In genomic region chr3:135558150-135558549, GRCh38 we compare ENCODE assay signal across 37 cellular contexts.
"Had no signal": no experiment of that assay in that cellular context is flagged by ENCODE, and none has a peak within 500 bp of the region (broad histone marks: within the 10 kb centered on the region; RNA-seq: fewer than 3 reads in every experiment).

No MANE protein-coding gene starts in this region.

- H3K4me3 ChIP-seq: adrenal gland, body of pancreas, breast epithelium had no signal

- H3K27ac ChIP-seq: adrenal gland, body of pancreas, brain microvascular endothelial cell, breast epithelium, VCaP had no signal

- H3K27ac Mint-ChIP-seq: activated B cell treated with CpG ODN at 0.5 μM for 24 hours; activated CD4-positive, alpha-beta memory T cell treated with anti-CD3 and anti-CD28 coated beads for 36 hours; activated CD4-positive, alpha-beta T cell treated with anti-CD3 and anti-CD28 coated beads, Interleukin-2, amount 10 ng/mL, durations not matched to agents 24 days and 14 days; activated CD8-positive, alpha-beta T cell treated with anti-CD3 and anti-CD28 coated beads for 36 hours; activated naive CD4-positive, alpha-beta T cell treated with anti-CD3 and anti-CD28 coated beads for 36 hours; activated naive CD4-positive, alpha-beta T cell treated with anti-CD3 and anti-CD28 coated beads, Interleukin-2, amount 50 U/mL, for 72 hours; activated naive CD8-positive, alpha-beta T cell treated with anti-CD3 and anti-CD28 coated beads for 36 hours; activated T-cell treated with anti-CD3 and anti-CD28 coated beads, Interleukin-2, amount 50 U/mL, for 72 hours; activated T-helper 1 cell treated with anti-CD3 and anti-CD28 coated beads, Interleukin-12 subunit alpha, Interleukin-12 subunit beta, Interleukin-2, Interleukin-4 antibody, amounts not matched to agents 30 ng/mL and 10 ng/mL and 1 ng/mL, durations not matched to agents 14 hours and 24 hours and 36 hours; activated T-helper 17 cell treated with anti-CD3 and anti-CD28 coated beads, Interleukin-2, amount 50 U/mL, for 72 hours; T-helper 1 cell treated with Interleukin-12 subunit alpha and Interleukin-12 subunit beta and Interleukin-4 antibody, amounts not matched to agents 30 μg/mL and 1 μg/mL, for 36 hours; T-helper 2 cell treated with Interferon-gamma antibody and Interleukin-4, amounts not matched to agents 5 μg/mL and 100 μg/mL, for 36 hours had no signal

- H3K9me3 ChIP-seq: adrenal gland, body of pancreas, breast epithelium had no signal

- H3K36me3 ChIP-seq: adrenal gland, brain microvascular endothelial cell, breast epithelium had no signal

- DNase-seq: activated B cell treated with CpG ODN at 0.5 μM for 24 hours; activated CD4-positive, alpha-beta memory T cell treated with anti-CD3 and anti-CD28 coated beads for 36 hours; activated CD4-positive, alpha-beta T cell treated with anti-CD3 and anti-CD28 coated beads for 4 hours; activated CD4-positive, alpha-beta T cell treated with anti-CD3 and anti-CD28 coated beads, Interleukin-2, amount 10 ng/mL, durations not matched to agents 24 days and 14 days; activated CD4-positive, alpha-beta T cell treated with anti-CD3 and anti-CD28 coated beads, Interleukin-2, amount 50 U/mL, for 1 hour; activated CD4-positive, alpha-beta T cell treated with anti-CD3 and anti-CD28 coated beads, Interleukin-2, amount 50 U/mL, for 4 hours; activated CD4-positive, CD25-positive, alpha-beta regulatory T cell treated with anti-CD3 and anti-CD28 coated beads, Interleukin-2, amount 50 U/mL, for 72 hours; activated CD8-positive, alpha-beta memory T cell treated with anti-CD3 and anti-CD28 coated beads, Interleukin-2, amount 50 U/mL, for 4 hours; activated CD8-positive, alpha-beta T cell treated with anti-CD3 and anti-CD28 coated beads for 36 hours; activated effector memory CD4-positive, alpha-beta T cell treated with anti-CD3 and anti-CD28 coated beads, Interleukin-2, amount 50 U/mL, for 16 hours; activated gamma-delta T cell treated with Interleukin-2 at 50 U/mL for 16 hours; activated naive CD4-positive, alpha-beta T cell; activated naive CD4-positive, alpha-beta T cell treated with anti-CD3 and anti-CD28 coated beads for 36 hours; activated naive CD4-positive, alpha-beta T cell treated with anti-CD3 and anti-CD28 coated beads, Interleukin-2, amount 50 U/mL, for 16 hours; activated naive CD8-positive, alpha-beta T cell treated with anti-CD3 and anti-CD28 coated beads for 36 hours; activated T-cell treated with anti-CD3 and anti-CD28 coated beads for 4 hours; activated T-cell treated with anti-CD3 and anti-CD28 coated beads, Interleukin-2, amount 50 U/mL, for 1 hour; activated T-cell treated with anti-CD3 and anti-CD28 coated beads, Interleukin-2, amount 50 U/mL, for 4 hours; activated T-cell treated with anti-CD3 and anti-CD28 coated beads, Interleukin-2, amount 50 U/mL, for 72 hours; adrenal gland; amniotic stem cell; aorta; body of pancreas; brain microvascular endothelial cell; central memory CD4-positive, alpha-beta T cell; T-helper 1 cell; T-helper 2 cell; T-helper 9 cell had no signal

- H3K27me3 Mint-ChIP-seq: activated B cell treated with CpG ODN at 0.5 μM for 24 hours; activated CD4-positive, alpha-beta memory T cell treated with anti-CD3 and anti-CD28 coated beads for 36 hours; activated CD4-positive, alpha-beta T cell treated with anti-CD3 and anti-CD28 coated beads, Interleukin-2, amount 10 ng/mL, durations not matched to agents 24 days and 14 days; activated CD8-positive, alpha-beta T cell treated with anti-CD3 and anti-CD28 coated beads for 36 hours; activated T-helper 17 cell treated with anti-CD3 and anti-CD28 coated beads, Interleukin-2, amount 50 U/mL, for 72 hours had no signal

- FAIRE-seq: astrocyte, TTC549 had no signal

- H3K9me3 Mint-ChIP-seq: activated B cell treated with CpG ODN at 0.5 μM for 24 hours; activated CD4-positive, alpha-beta memory T cell treated with anti-CD3 and anti-CD28 coated beads for 36 hours; activated CD4-positive, alpha-beta T cell treated with anti-CD3 and anti-CD28 coated beads, Interleukin-2, amount 10 ng/mL, durations not matched to agents 24 days and 14 days; activated CD8-positive, alpha-beta T cell treated with anti-CD3 and anti-CD28 coated beads for 36 hours; activated naive CD4-positive, alpha-beta T cell treated with anti-CD3 and anti-CD28 coated beads for 36 hours; activated naive CD8-positive, alpha-beta T cell treated with anti-CD3 and anti-CD28 coated beads for 36 hours; activated T-helper 1 cell treated with anti-CD3 and anti-CD28 coated beads, Interleukin-12 subunit alpha, Interleukin-12 subunit beta, Interleukin-2, Interleukin-4 antibody, amounts not matched to agents 30 ng/mL and 10 ng/mL and 1 ng/mL, durations not matched to agents 14 hours and 24 hours and 36 hours; activated T-helper 17 cell treated with anti-CD3 and anti-CD28 coated beads, Interleukin-2, amount 50 U/mL, for 72 hours; T-helper 1 cell treated with Interleukin-12 subunit alpha and Interleukin-12 subunit beta and Interleukin-4 antibody, amounts not matched to agents 30 μg/mL and 1 μg/mL, for 36 hours; T-helper 2 cell treated with Interferon-gamma antibody and Interleukin-4, amounts not matched to agents 5 μg/mL and 100 μg/mL, for 36 hours had no signal

- ATAC-seq: activated CD8-positive, alpha-beta T cell treated with anti-CD3 and anti-CD28 coated beads for 36 hours; activated naive CD4-positive, alpha-beta T cell treated with anti-CD3 and anti-CD28 coated beads, Interleukin-2, amount 50 U/mL, for 72 hours; activated T-cell treated with anti-CD3 and anti-CD28 coated beads, Interleukin-2, amount 50 U/mL, for 4 hours; activated T-cell treated with anti-CD3 and anti-CD28 coated beads, Interleukin-2, amount 50 U/mL, for 72 hours; activated T-helper 17 cell treated with anti-CD3 and anti-CD28 coated beads, Interleukin-2, amount 50 U/mL, for 72 hours; body of pancreas had no signal

- H3K4me1 ChIP-seq: adrenal gland, body of pancreas, breast epithelium had no signal

- H3K27me3 ChIP-seq: adrenal gland, body of pancreas, brain microvascular endothelial cell, breast epithelium had no signal

- H3K36me3 Mint-ChIP-seq: activated CD4-positive, alpha-beta memory T cell treated with anti-CD3 and anti-CD28 coated beads for 36 hours; activated naive CD4-positive, alpha-beta T cell treated with anti-CD3 and anti-CD28 coated beads, Interleukin-2, amount 50 U/mL, for 72 hours; activated naive CD8-positive, alpha-beta T cell treated with anti-CD3 and anti-CD28 coated beads for 36 hours had no signal

- H3K4me1 Mint-ChIP-seq: activated B cell treated with CpG ODN at 0.5 μM for 24 hours; activated CD4-positive, alpha-beta T cell treated with anti-CD3 and anti-CD28 coated beads, Interleukin-2, amount 10 ng/mL, durations not matched to agents 24 days and 14 days; activated naive CD8-positive, alpha-beta T cell treated with anti-CD3 and anti-CD28 coated beads for 36 hours; activated T-helper 17 cell treated with anti-CD3 and anti-CD28 coated beads, Interleukin-2, amount 50 U/mL, for 72 hours had no signal

- H3K4me3 Mint-ChIP-seq: activated B cell treated with CpG ODN at 0.5 μM for 24 hours; activated CD4-positive, alpha-beta memory T cell treated with anti-CD3 and anti-CD28 coated beads for 36 hours; activated CD4-positive, alpha-beta T cell treated with anti-CD3 and anti-CD28 coated beads, Interleukin-2, amount 10 ng/mL, durations not matched to agents 24 days and 14 days; activated CD8-positive, alpha-beta T cell treated with anti-CD3 and anti-CD28 coated beads for 36 hours; activated naive CD4-positive, alpha-beta T cell treated with anti-CD3 and anti-CD28 coated beads for 36 hours; activated naive CD8-positive, alpha-beta T cell treated with anti-CD3 and anti-CD28 coated beads for 36 hours; activated T-cell treated with anti-CD3 and anti-CD28 coated beads, Interleukin-2, amount 50 U/mL, for 4 hours; activated T-cell treated with anti-CD3 and anti-CD28 coated beads, Interleukin-2, amount 50 U/mL, for 72 hours; activated T-helper 1 cell treated with anti-CD3 and anti-CD28 coated beads, Interleukin-12 subunit alpha, Interleukin-12 subunit beta, Interleukin-2, Interleukin-4 antibody, amounts not matched to agents 30 ng/mL and 10 ng/mL and 1 ng/mL, durations not matched to agents 14 hours and 24 hours and 36 hours; activated T-helper 17 cell treated with anti-CD3 and anti-CD28 coated beads, Interleukin-2, amount 50 U/mL, for 72 hours; T-helper 1 cell treated with Interleukin-12 subunit alpha and Interleukin-12 subunit beta and Interleukin-4 antibody, amounts not matched to agents 30 μg/mL and 1 μg/mL, for 36 hours; T-helper 2 cell treated with Interferon-gamma antibody and Interleukin-4, amounts not matched to agents 5 μg/mL and 100 μg/mL, for 36 hours had no signal
